In genomic region chr10:119896061-119896655, GRCh38 we compare ENCODE assay signal across 8 cellular contexts. TPM values are rescaled to one million over a fixed set of nuclear protein-coding genes. Genes with fewer than 3 reads are reported as not detected.
A peak's percentile ranks its signal among the peaks of the same experiment; 100 is the strongest.
DNase-seq lines count a peak whose midpoint lies in the region; ATAC-seq and TF ChIP-seq lines count a peak whose summit lies in the region.
"Had no signal": no experiment of that assay in that cellular context is flagged by ENCODE, and none has a peak within 500 bp of the region (broad histone marks: within the 10 kb centered on the region; RNA-seq: fewer than 3 reads in every experiment).

No MANE protein-coding gene starts in this region.

- ATAC-seq in stimulated activated naive B cell treated with anti-CD40 and anti-IgM and Interleukin-4, amounts not matched to agents 10 μg/mL and 1 μg/mL and 100 μg/mL, for 72 hours (replicated peaks) = no peak
- no peak for ATAC-seq in GM18498 (IDR thresholded peaks at IDR 0.05; ENCODE audit: unreplicated experiment)

- H3K27me3 Mint-ChIP-seq in H9 (ENCODE audit: low read depth) = no peaks in the 10 kb centered on the region
- no peaks in the 10 kb centered on the region for H3K27me3 Mint-ChIP-seq in stimulated activated naive B cell treated with anti-CD40 and anti-IgM and Interleukin-4, amounts not matched to agents 10 μg/mL and 1 μg/mL and 100 μg/mL, for 72 hours

- no peak overlapping the region for H4K8ac ChIP-seq in H9 (replicated peaks; ENCODE audit: insufficient read length, low read depth, low read length)

- H2BK5ac ChIP-seq in H9 (ENCODE audit: insufficient read length, low read length) = no peak overlapping the region

- TF ChIP-seq CTCF in H9 (conservative IDR thresholded peaks at IDR 0.05) = no peak
- no peak for TF ChIP-seq CTCF in fibroblast of the aortic adventitia (IDR thresholded peaks at IDR 0.05; ENCODE audit: insufficient read depth, low read length)
- no peak for TF ChIP-seq CTCF in BE2C (IDR thresholded peaks at IDR 0.05; ENCODE audit: low read depth, low read length)

- no peak overlapping the region for H2BK15ac ChIP-seq in H9 (ENCODE audit: low read depth, low read length)

- no peaks in the 10 kb centered on the region for H3K9me3 ChIP-seq in H9 (ENCODE audit: control insufficient read depth, low read depth, low read length)
- no peaks in the 10 kb centered on the region for H3K9me3 ChIP-seq in BE2C

- no peak overlapping the region for H3K18ac ChIP-seq in H9 (ENCODE audit: insufficient read length, low read depth, low read length)

- no peak overlapping the region for H3K27ac ChIP-seq in H9 (ENCODE audit: insufficient read length, low read depth, low read length)

- H3K36me3 ChIP-seq in BE2C = peaks cover 7% of the 10 kb centered on the region

- no peak overlapping the region for H4K5ac ChIP-seq in H9 (ENCODE audit: insufficient read length, low read depth, low read length)

- H3K4ac ChIP-seq in H9 (ENCODE audit: low read depth, low read length) = no peak overlapping the region

- H3K4me1 ChIP-seq in H9 (ENCODE audit: insufficient read depth, low read length) (no peaks in the 10 kb centered on the region), BE2C (peaks cover 9% of the 10 kb centered on the region)

- H3K27ac Mint-ChIP-seq in H9 = peak overlapping the region in 2 of 3 experiments; percentile 37 to 64; a peak in 3 of 7 replicates
- H3K27ac Mint-ChIP-seq in stimulated activated naive B cell treated with anti-CD40 and anti-IgM and Interleukin-4, amounts not matched to agents 10 μg/mL and 1 μg/mL and 100 μg/mL, for 72 hours = peak overlapping the region; percentile 80

- H2BK20ac ChIP-seq in H9 (ENCODE audit: low read depth, low read length, poor library complexity, severe bottlenecking) = no peak overlapping the region

- no peaks in the 10 kb centered on the region for H3K9me3 Mint-ChIP-seq in H9
- no peaks in the 10 kb centered on the region for H3K9me3 Mint-ChIP-seq in stimulated activated naive B cell treated with anti-CD40 and anti-IgM and Interleukin-4, amounts not matched to agents 10 μg/mL and 1 μg/mL and 100 μg/mL, for 72 hours

- H2AFZ ChIP-seq in H9 (ENCODE audit: low read length) = no peak overlapping the region

- H2BK12ac ChIP-seq in H9 (ENCODE audit: insufficient read length, low read depth, low read length) = no peak overlapping the region

- H3K23me2 ChIP-seq in H9 (ENCODE audit: insufficient read length, low read depth, low read length, poor library complexity, severe bottlenecking) = peaks cover 4% of the 10 kb centered on the region

- no peak overlapping the region for H2BK120ac ChIP-seq in H9 (ENCODE audit: low read depth, low read length, poor library complexity, severe bottlenecking)

- H3K23ac ChIP-seq in H9 (ENCODE audit: insufficient read length, low read depth, low read length) = no peak overlapping the region

- DNase-seq in H9 = no peak
- DNase-seq in SIG-M5 (lab: John Stamatoyannopoulos, UW) = peak; percentile 17
- peak; percentile 92 for DNase-seq in fibroblast of the aortic adventitia (ENCODE audit: low read depth)
- no peak for DNase-seq in stimulated activated naive B cell treated with anti-CD40 and anti-IgM and Interleukin-4, amounts not matched to agents 10 μg/mL and 1 μg/mL and 100 μg/mL, for 72 hours
- DNase-seq in anterior cingulate cortex (lab: John Stamatoyannopoulos, UW) = no peak
- DNase-seq in BE2C = no peak
- DNase-seq: NCI-H2171 had no signal

- H3K4me3 Mint-ChIP-seq in H9 = no peak overlapping the region
- H3K4me3 Mint-ChIP-seq in stimulated activated naive B cell treated with anti-CD40 and anti-IgM and Interleukin-4, amounts not matched to agents 10 μg/mL and 1 μg/mL and 100 μg/mL, for 72 hours = no peak overlapping the region

- no CpG with 5 or more reads among the region's 4 CpGs for WGBS in H9 (ENCODE audit: extremely low coverage, insufficient read length, low lambda C conversion rate)

- H3K36me3 Mint-ChIP-seq in H9 (ENCODE audit: insufficient read depth in 1 of 3, low read depth in 3 of 3) = peaks cover 20 to 44% (median 35%) of the 10 kb centered on the region in 3 experiments; a peak in 6 of 7 replicates
- peaks cover 16 to 46% of the 10 kb centered on the region in 2 donors for H3K36me3 Mint-ChIP-seq in stimulated activated naive B cell treated with anti-CD40 and anti-IgM and Interleukin-4, amounts not matched to agents 10 μg/mL and 1 μg/mL and 100 μg/mL, for 72 hours

- no peak overlapping the region for H4K91ac ChIP-seq in H9 (ENCODE audit: insufficient read length, low read depth, low read length)

- H3K14ac ChIP-seq in H9 (ENCODE audit: insufficient read depth, low read length) = no peak overlapping the region

- peaks cover 11 to 12% of the 10 kb centered on the region in 2 experiments for H3K4me1 Mint-ChIP-seq in H9
- H3K4me1 Mint-ChIP-seq in stimulated activated naive B cell treated with anti-CD40 and anti-IgM and Interleukin-4, amounts not matched to agents 10 μg/mL and 1 μg/mL and 100 μg/mL, for 72 hours = peaks cover 39 to 51% of the 10 kb centered on the region in 2 donors

- H3T11ph ChIP-seq in H9 (ENCODE audit: low read length) = no peak overlapping the region

- no peaks in the 10 kb centered on the region for H4K20me1 ChIP-seq in H9 (ENCODE audit: control insufficient read depth, insufficient read depth, insufficient read length)

- H3K79me1 ChIP-seq in H9 (ENCODE audit: insufficient read depth, low read depth, low read length, poor library complexity, severe bottlenecking) = peaks cover 7% of the 10 kb centered on the region

- H3K27me3 ChIP-seq in H9 (ENCODE audit: insufficient read depth, low read length) (no peaks in the 10 kb centered on the region), BE2C (no peaks in the 10 kb centered on the region)

- no peak overlapping the region for H3K56ac ChIP-seq in H9 (ENCODE audit: insufficient read length, low read depth, low read length)

- no peak overlapping the region for H3K9ac ChIP-seq in H9 (ENCODE audit: extremely low read depth, insufficient read length, low read length)

- H3K79me2 ChIP-seq in H9 (ENCODE audit: insufficient read depth, low read length) = peaks cover 38% of the 10 kb centered on the region

- H3K4me3 ChIP-seq in fibroblast of the aortic adventitia (ENCODE audit: low read depth, low read length) = no peak overlapping the region
- no peak overlapping the region for H3K4me3 ChIP-seq in BE2C (ENCODE audit: low read depth, low read length)

- no peak overlapping the region for H3K4me2 ChIP-seq in H9 (ENCODE audit: insufficient read depth, insufficient read length, low read length)

- no peak overlapping the region for H2AK5ac ChIP-seq in H9 (ENCODE audit: insufficient read length, low read length)

RNA-seq across cellular contexts. Expression of gene SEC23IP, which starts 3.6 kb away (rescaled TPM):
- total RNA-seq in H9 (2021) (91.9 and 93.0 TPM in 2 replicates), fibroblast of the aortic adventitia (ENCODE audit: low replicate concordance) (51.2 and 119 TPM in 2 replicates)
- 72.3 TPM for polyA plus RNA-seq in BE2C (2012; ENCODE audit: insufficient read depth, insufficient read length, low read depth)

RNA-seq across cellular contexts. Expression of gene MCMBP, which starts 23.5 kb away (rescaled TPM):
- total RNA-seq in H9 (2021) = 87.1 and 90.2 TPM in 2 replicates
- 31.4 and 74.3 TPM in 2 replicates for total RNA-seq in fibroblast of the aortic adventitia (ENCODE audit: low replicate concordance)
- polyA plus RNA-seq in BE2C (2012; ENCODE audit: insufficient read depth, insufficient read length, low read depth) = 39.7 TPM

Comparison
In these comparisons a context has a peak if more than half of its experiments do, and no peak if none do; other contexts are left out.
1. DNase-seq: peak in SIG-M5 (single experiment) and fibroblast of the aortic adventitia (single experiment); none in H9 (single experiment), stimulated activated naive B cell treated with anti-CD40 and anti-IgM and Interleukin-4, amounts not matched to agents 10 μg/mL and 1 μg/mL and 100 μg/mL, for 72 hours (single experiment), anterior cingulate cortex (0 of 58) and BE2C (single experiment).